11 cellular contexts compared by ENCODE assay signal in genomic region chr3:117399311-117400068, GRCh38.
DNase-seq lines count a peak whose midpoint lies in the region; ATAC-seq and TF ChIP-seq lines count a peak whose summit lies in the region.
"Had no signal": no experiment of that assay in that cellular context is flagged by ENCODE, and none has a peak within 500 bp of the region (broad histone marks: within the 10 kb centered on the region; RNA-seq: fewer than 3 reads in every experiment).

No MANE protein-coding gene starts in this region.

- no peak for TF ChIP-seq POLR2A in ovary (IDR thresholded peaks at IDR 0.05)

- H3K27ac ChIP-seq in layer of hippocampus (ENCODE audit: low read depth, low read length) (peak overlapping the region; percentile 88), upper lobe of right lung (no peak overlapping the region), ovary (no peak overlapping the region)
- H3K27ac ChIP-seq: heart right ventricle, tibial artery had no signal

- no peaks in the 10 kb centered on the region for H3K27me3 ChIP-seq in layer of hippocampus (ENCODE audit: control insufficient read depth, insufficient read depth, low read length)
- no peaks in the 10 kb centered on the region for H3K27me3 ChIP-seq in upper lobe of right lung
- no peaks in the 10 kb centered on the region for H3K27me3 ChIP-seq in ovary
- H3K27me3 ChIP-seq: tibial artery had no signal

- TF ChIP-seq CTCF in upper lobe of right lung (IDR thresholded peaks at IDR 0.05) (no peak), ovary (IDR thresholded peaks at IDR 0.05) (no peak)

- H3K36me3 ChIP-seq in upper lobe of right lung: no peaks in the 10 kb centered on the region
- H3K36me3 ChIP-seq in ovary: no peaks in the 10 kb centered on the region
- H3K36me3 ChIP-seq: heart right ventricle, tibial artery had no signal

- ATAC-seq in upper lobe of right lung (peak; percentile 62), GM21528 (IDR thresholded peaks at IDR 0.05; ENCODE audit: low FRiP score, unreplicated experiment) (no peak)
- ATAC-seq: heart right ventricle had no signal

- peak; percentile 69 for DNase-seq in NCI-H2107 treated with DMSO at 0.1 percent for 48 hours (lab: John Stamatoyannopoulos, UW; ENCODE audit: unreplicated experiment)
- DNase-seq in NCI-H2107 (lab: John Stamatoyannopoulos, UW): no peak
- peak; percentile 74 for DNase-seq in astrocyte of the hippocampus (ENCODE audit: low read depth, low spot score)
- no peak for DNase-seq in upper lobe of right lung
- DNase-seq in HuH-7.5 (ENCODE audit: low spot score): no peak
- DNase-seq in ovary: no peak
- DNase-seq: heart right ventricle, NCI-H2171 treated with DMSO at 0.1 percent for 48 hours, tibial artery had no signal

- intact Hi-C loops in upper lobe of right lung (cut with DNase I): no loop called here
- intact Hi-C loops in ovary (cut with DNase I): no loop called here

- TF ChIP-seq EP300 in ovary (IDR thresholded peaks at IDR 0.05): no peak

- H3K4me1 ChIP-seq in upper lobe of right lung (no peaks in the 10 kb centered on the region), ovary (ENCODE audit: insufficient read depth) (no peaks in the 10 kb centered on the region)
- H3K4me1 ChIP-seq: tibial artery had no signal

- H3K4me3 ChIP-seq in upper lobe of right lung: no peak overlapping the region
- no peak overlapping the region for H3K4me3 ChIP-seq in ovary
- H3K4me3 ChIP-seq: heart right ventricle, tibial artery had no signal

- H3K9me3 ChIP-seq in upper lobe of right lung: no peaks in the 10 kb centered on the region
- no peaks in the 10 kb centered on the region for H3K9me3 ChIP-seq in ovary
- H3K9me3 ChIP-seq: heart right ventricle, tibial artery had no signal

- 59 to 68% (median 65%) methylated on average over 5 of the region's 5 CpGs for WGBS in ovary, 3 donors

Comparison
In these comparisons a context has a peak if more than half of its experiments do, and no peak if none do; other contexts are left out.
1. DNase-seq: peak in NCI-H2107 treated with DMSO at 0.1 percent for 48 hours (single experiment) and astrocyte of the hippocampus (single experiment); none in NCI-H2107 (single experiment), upper lobe of right lung (single experiment), HuH-7.5 (single experiment) and ovary (0 of 5).